ENCODE assay signal across 8 cellular contexts in genomic region chr1:167220537-167221125, GRCh38. TPM values are rescaled to one million over a fixed set of nuclear protein-coding genes. Genes with fewer than 3 reads are reported as not detected.
DNase-seq lines count a peak whose midpoint lies in the region; ATAC-seq, FAIRE-seq and TF ChIP-seq lines count a peak whose summit lies in the region.

Gene POU2F1 (plus strand): TSS chr1:167220886. CDS start chr1:167220898, 12 bp downstream.

- H3K4me1 ChIP-seq in keratinocyte (ENCODE audit: control insufficient read depth, extremely low read depth, insufficient read depth, low read length) = peaks cover 10% of the 10 kb centered on the region

- H3K9me3 ChIP-seq in keratinocyte (ENCODE audit: control insufficient read depth, low read depth, low read length) = no peaks in the 10 kb centered on the region

- peak within 1 kb of the TSS; percentile 96 for H3K9ac ChIP-seq in keratinocyte (ENCODE audit: control insufficient read depth, extremely low read depth, insufficient read depth, low read length)

- H3K4me3 ChIP-seq in keratinocyte (ENCODE audit: control insufficient read depth in 2 of 3, extremely low read depth in 1 of 3, insufficient read depth in 2 of 3, low read depth in 1 of 3, low read length in 3 of 3) = peak within 1 kb of the TSS; percentile 76 to 87 (median 83)

- H3K4me2 ChIP-seq in keratinocyte (ENCODE audit: control insufficient read depth, extremely low read depth, insufficient read depth, low read depth, low read length) = peak within 1 kb of the TSS; percentile 85

- H4K20me1 ChIP-seq in keratinocyte (ENCODE audit: control insufficient read depth, extremely low read depth, insufficient read depth, low read length) = no peaks in the 10 kb centered on the region

- H2AFZ ChIP-seq in keratinocyte (ENCODE audit: control insufficient read depth, low read length) = peak within 1 kb of the TSS; percentile 96

- H3K36me3 ChIP-seq in keratinocyte (ENCODE audit: control insufficient read depth in 2 of 2, extremely low read depth in 1 of 2, insufficient read depth in 2 of 2, low read length in 2 of 2) = no peaks in the 10 kb centered on the region

- peak; percentile 52 for ATAC-seq in GM19043 (IDR thresholded peaks at IDR 0.05; ENCODE audit: low read depth, unreplicated experiment)
- ATAC-seq in HG03378 (IDR thresholded peaks at IDR 0.05; ENCODE audit: unreplicated experiment) = peak; percentile 52

- dilution Hi-C loops in keratinocyte (cut with MboI; ENCODE audit: extremely low pct_ligation_motif_present, low sequenced_read_pairs) = no loop called here

- no peaks in the 10 kb centered on the region for H3K27me3 ChIP-seq in keratinocyte (ENCODE audit: control insufficient read depth, extremely low read depth, insufficient read depth, low read length)

- peak; percentile 28 to 79 (median 46) for TF ChIP-seq CTCF in keratinocyte (optimal IDR thresholded peaks at IDR 0.05 in 1 of 3, IDR thresholded peaks at IDR 0.05 in 1 of 3, conservative IDR thresholded peaks at IDR 0.05 in 1 of 3; ENCODE audit: extremely low read depth in 1 of 3, insufficient read depth in 2 of 3, low read length in 3 of 3)

- peaks cover 24% of the 10 kb centered on the region for H3K79me2 ChIP-seq in keratinocyte (ENCODE audit: control insufficient read depth, insufficient read depth, low read length)

- FAIRE-seq in keratinocyte (lab: Jason Lieb, UNC) = peak; percentile 72

- DNase-seq in AML-193 (lab: John Stamatoyannopoulos, UW) (peak; percentile 96 to 97), NCI-H446 treated with DMSO at 0.1 percent for 48 hours (lab: John Stamatoyannopoulos, UW) (peak; percentile 97), cerebellar nuclear complex (lab: John Stamatoyannopoulos, UW) (peak; percentile 35 to 82), keratinocyte (ENCODE audit: low read depth, low spot score) (peak; percentile 93)
- peak; percentile 98 for DNase-seq in activated CD4-positive, CD25-positive, alpha-beta regulatory T cell treated with anti-CD3 and anti-CD28 coated beads, Interleukin-2, amount 50 U/mL, for 72 hours
- peak; percentile 99 for DNase-seq in stimulated activated CD4-positive, alpha-beta T cell treated with anti-CD3 and anti-CD28 coated beads, Interleukin-15, amount 100 ng/mL, for 1 hour (ENCODE audit: low read depth in 1 of 2, low spot score in 1 of 2)

- no peaks in the 10 kb centered on the region for H3K9me1 ChIP-seq in keratinocyte (ENCODE audit: control insufficient read depth, extremely low read depth, insufficient read depth, low read length)

- H3K27ac ChIP-seq in keratinocyte (ENCODE audit: control insufficient read depth, insufficient read depth, low read length) = peak within 1 kb of the TSS; percentile 98

RNA-seq across cellular contexts. Expression of gene POU2F1, which starts in this region (rescaled TPM):
- 3.2 to 5.9 TPM (median 4.1 TPM) in 3 replicates for polyA plus RNA-seq in keratinocyte
- polyA plus RNA-seq in keratinocyte (2011; ENCODE audit: low read depth) = 1.3 TPM
- 1.8 and 2.1 TPM in 2 replicates for polyA plus RNA-seq in keratinocyte (2011; cell fraction: cytosol; rRNA removed)
- polyA plus RNA-seq in keratinocyte (2011; cell fraction: nucleus; rRNA removed) = 8.3 TPM in 2 replicates
- 2.8 TPM in 2 replicates for polyA plus RNA-seq in keratinocyte (2012; ENCODE audit: low replicate concordance)
- polyA minus RNA-seq in keratinocyte = 13.4 to 22.8 TPM (median 18.7 TPM) in 3 replicates
- 2.5 TPM for polyA minus RNA-seq in keratinocyte (2011; cell fraction: cytosol; rRNA and poly(A)+ RNA removed)
- polyA minus RNA-seq in keratinocyte (2011; cell fraction: nucleus; rRNA and poly(A)+ RNA removed) = 8.8 and 18.6 TPM in 2 replicates

Comparison
In these comparisons a context has a peak if more than half of its experiments do, and no peak if none do; other contexts are left out.
1. Peak in every context shown above with its lines: DNase-seq, ATAC-seq, H3K4me3 ChIP-seq and H3K27ac ChIP-seq.